23 cellular contexts compared by ENCODE assay signal in genomic region chr22:47060718-47061117, GRCh38.
"Had no signal": no experiment of that assay in that cellular context is flagged by ENCODE, and none has a peak within 500 bp of the region (broad histone marks: within the 10 kb centered on the region; RNA-seq: fewer than 3 reads in every experiment).

No MANE protein-coding gene starts in this region.

- H3K27me3 Mint-ChIP-seq: memory B cell had no signal

- H3K27ac Mint-ChIP-seq: endodermal cell, memory B cell, mesothelial cell of epicardium, natural killer cell had no signal

- H3K4me2 ChIP-seq: hepatocyte had no signal

- FAIRE-seq: endothelial cell of umbilical vein, kidney, pancreas had no signal

- H3K4me3 ChIP-seq: colonic mucosa, hepatocyte, lower lobe of right lung, pancreas, prostate gland, right lobe of liver, skin epidermis, testis, tibial nerve, upper lobe of right lung, vagina had no signal

- H3K4me1 ChIP-seq: colonic mucosa, foreskin keratinocyte, lower lobe of right lung, pancreas, prostate gland, right lobe of liver, testis, tibial nerve, upper lobe of right lung, vagina had no signal

- H3K27me3 ChIP-seq: colonic mucosa, foreskin keratinocyte, hepatocyte, pancreas, right lobe of liver, testis, tibial nerve, upper lobe of right lung, vagina had no signal

- H3K4me1 Mint-ChIP-seq: endodermal cell, mesothelial cell of epicardium had no signal

- H2AFZ ChIP-seq: hepatocyte had no signal

- H3K9me3 Mint-ChIP-seq: endodermal cell, memory B cell, mesothelial cell of epicardium, natural killer cell, neural crest cell had no signal

- DNase-seq: colonic mucosa; effector CD4-positive, alpha-beta T cell; endodermal cell; erythroblast; foreskin keratinocyte; lower lobe of right lung; natural killer cell; stimulated activated CD4-positive, alpha-beta T cell treated with anti-CD3 and anti-CD28 coated beads, Interleukin-12 subunit alpha, Interleukin-12 subunit beta, amount 100 ng/mL, for 4 hours; stimulated activated naive CD4-positive, alpha-beta T cell treated with Interleukin-2 at 50 U/mL for 16 hours; testis had no signal

- H3K9me3 ChIP-seq: colonic mucosa, lower lobe of right lung, pancreas, prostate gland, right lobe of liver, testis, tibial nerve, upper lobe of right lung, vagina had no signal

- H3K27ac ChIP-seq: colonic mucosa, foreskin keratinocyte, hepatocyte, lower lobe of right lung, pancreas, prostate gland, right lobe of liver, skin epidermis, testis, tibial nerve, upper lobe of right lung, vagina had no signal

- H3K79me2 ChIP-seq: hepatocyte had no signal

- H3K4me3 Mint-ChIP-seq: endodermal cell, memory B cell, mesothelial cell of epicardium, natural killer cell, neural crest cell had no signal

- ATAC-seq: foreskin keratinocyte, lower lobe of right lung, natural killer cell, pancreas, right lobe of liver, upper lobe of right lung had no signal

- H3K36me3 ChIP-seq: colonic mucosa, pancreas, upper lobe of right lung, vagina had no signal
